14 cellular contexts compared by ENCODE assay signal in the genomic region with DNA sequence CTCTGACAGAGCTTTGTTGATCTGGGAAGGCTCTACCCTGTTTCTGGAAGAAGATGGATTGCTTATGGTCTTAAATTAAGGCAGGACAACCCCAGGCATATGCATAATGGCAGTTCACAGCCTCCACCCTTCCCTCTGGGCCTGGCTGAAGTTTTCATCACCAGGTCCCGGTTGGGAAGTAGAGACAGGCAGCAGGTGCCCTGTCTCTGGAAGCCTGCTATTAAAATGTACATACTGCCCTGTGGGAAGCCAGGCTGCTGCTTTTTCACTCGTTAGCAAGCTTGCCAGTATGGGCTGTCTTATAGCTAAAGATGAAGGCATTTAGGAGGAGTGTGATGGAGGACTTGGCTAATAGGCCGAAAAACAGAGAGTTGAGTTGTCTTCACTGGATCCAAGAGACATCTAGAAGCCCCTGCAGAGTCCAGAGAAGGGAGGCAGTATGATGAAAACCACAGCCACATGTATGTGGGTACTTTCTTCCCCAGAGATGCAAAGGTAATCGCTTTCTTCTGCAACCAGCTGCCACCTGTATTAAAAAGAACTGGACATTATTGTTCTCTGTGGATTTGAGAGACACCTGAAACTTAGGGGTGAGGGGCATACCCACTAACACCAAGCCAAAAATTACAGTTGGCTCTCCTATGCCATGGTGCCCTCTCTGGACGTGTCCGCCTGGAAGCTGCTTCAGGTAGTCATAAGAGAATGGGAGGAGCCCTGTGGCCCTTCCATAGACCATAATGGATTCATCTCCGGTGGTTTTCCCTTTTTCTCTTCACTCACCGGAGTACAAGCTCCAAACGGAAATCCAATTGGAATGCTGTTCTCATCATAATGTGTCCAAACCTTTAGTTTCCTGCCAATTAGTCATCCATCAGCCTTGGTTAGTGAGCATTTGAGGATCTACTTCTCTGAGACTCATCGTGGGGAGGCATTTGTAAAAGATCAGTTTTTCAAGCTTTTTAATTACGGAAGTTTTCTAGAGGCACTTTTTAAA. TPM values are rescaled to one million over a fixed set of nuclear protein-coding genes. Genes with fewer than 3 reads are reported as not detected.
DNase-seq lines count a peak whose midpoint lies in the region; ATAC-seq, FAIRE-seq and TF ChIP-seq lines count a peak whose summit lies in the region.
"Had no signal": no experiment of that assay in that cellular context is flagged by ENCODE, and none has a peak within 500 bp of the region (broad histone marks: within the 10 kb centered on the region; RNA-seq: fewer than 3 reads in every experiment).

No MANE protein-coding gene starts in this region.

- H3K4me1 ChIP-seq in pancreas (peaks cover 74 to 97% (median 95%) of the 10 kb centered on the region in 3 donors), kidney (ENCODE audit: control insufficient read depth in 1 of 2, insufficient read depth in 1 of 2, low read depth in 1 of 2, low read length in 2 of 2) (peaks cover 0 to 6% of the 10 kb centered on the region in 2 donors), HAP-1 (peaks cover 6% of the 10 kb centered on the region)

- no peaks in the 10 kb centered on the region for H3K27me3 ChIP-seq in pancreas
- H3K27me3 ChIP-seq in HAP-1 (ENCODE audit: low read depth): no peaks in the 10 kb centered on the region

- no peak for TF ChIP-seq CTCF in epithelial cell of esophagus (IDR thresholded peaks at IDR 0.05; ENCODE audit: insufficient read depth, low read depth, low read length, missing control alignments)
- TF ChIP-seq CTCF in pancreas (IDR thresholded peaks at IDR 0.05): no peak
- no peak for TF ChIP-seq CTCF in kidney (IDR thresholded peaks at IDR 0.05; ENCODE audit: borderline replicate concordance, extremely low read depth, insufficient read depth)

- H3K9me3 ChIP-seq in pancreas (no peaks in the 10 kb centered on the region), kidney (ENCODE audit: control insufficient read depth in 1 of 2, low read length in 2 of 2) (no peaks in the 10 kb centered on the region), HAP-1 (no peaks in the 10 kb centered on the region)

- H3K36me3 ChIP-seq in pancreas (peaks cover 0 to under 1% (median 0%) of the 10 kb centered on the region in 3 donors), kidney (ENCODE audit: control insufficient read depth in 1 of 2, insufficient read depth in 2 of 2, low read length in 2 of 2) (peaks cover 0 to 5% of the 10 kb centered on the region in 2 donors), HAP-1 (replicated peaks) (peaks cover 9% of the 10 kb centered on the region)

- ATAC-seq in pancreas (no peak), HG03439 (IDR thresholded peaks at IDR 0.05; ENCODE audit: unreplicated experiment) (no peak)

- H3K27ac ChIP-seq in pancreas (peak overlapping the region; percentile 20 to 95 (median 86)), kidney (ENCODE audit: low read depth in 2 of 2, low read length in 2 of 2) (no peak overlapping the region)

- DNase-seq in Daoy (ENCODE audit: low read depth) (peak; percentile 50), NCI-H526 (lab: John Stamatoyannopoulos, UW) (peak; percentile 64 to 76), epithelial cell of esophagus (ENCODE audit: low read depth) (peak; percentile 91), pancreas (no peak), HuH-7 (ENCODE audit: low spot score) (no peak), kidney (no peak), HAP-1 (ENCODE audit: low spot score in 2 of 2) (no peak)
- DNase-seq: activated naive CD8-positive, alpha-beta T cell treated with anti-CD3 and anti-CD28 coated beads, Interleukin-2, amount 10 ng/mL, durations not matched to agents 7 days and 5 days; occipital lobe; stimulated activated CD4-positive, alpha-beta T cell treated with anti-CD3 and anti-CD28 coated beads, Interleukin-4, amount 100 ng/mL, for 24 hours; T-helper 2 cell had no signal

- H3K9ac ChIP-seq in kidney (ENCODE audit: low read length in 2 of 2): no peak overlapping the region

- WGBS in pancreas, 2 donors: 74 to 82% methylated on average over 11 of the region's 11 CpGs

- in situ Hi-C loops in HAP-1 (cut with MboI; ENCODE audit: low sequenced_read_pairs): no loop called here

- H3K4me3 ChIP-seq in epithelial cell of esophagus (ENCODE audit: low read length) (no peak overlapping the region), pancreas (no peak overlapping the region), kidney (ENCODE audit: low read length in 2 of 2) (no peak overlapping the region), HAP-1 (no peak overlapping the region)

- FAIRE-seq in pancreas (lab: Jason Lieb, UNC) (no peak), kidney (lab: Jason Lieb, UNC) (no peak)
- FAIRE-seq: endometrium, islet of Langerhans had no signal

- intact Hi-C loops in pancreas (cut with DNase I): loop anchor here in 1 of 3 donors (10.0 kb wide), 1 partner anchor 58 kb away; no protein-coding TSS in a partner anchor
- intact Hi-C loops in kidney (cut with DNase I): no loop called here

RNA-seq across cellular contexts. Expression of a gene that starts 34.6 kb away (rescaled TPM):
- 27.1 and 31.7 TPM in 2 replicates for total RNA-seq in Daoy (2014; rRNA removed; shearing (Covaris generic))
- total RNA-seq in pancreas: 100 to 1,000 TPM; 104 to 151 (median 132) TPM
- 10 to 100 TPM in 1 of 2 donors, 1 to 10 TPM in 1; 7.9 to 16.2 TPM for polyA plus RNA-seq in pancreas
- total RNA-seq in kidney: 123 TPM
- polyA plus RNA-seq in kidney (ENCODE audit: insufficient read depth, low read depth, low replicate concordance): 13.3 TPM

Comparison
In these comparisons a context has a peak if more than half of its experiments do, and no peak if none do; other contexts are left out.
1. DNase-seq: peak in Daoy (single experiment), NCI-H526 (2 of 2) and epithelial cell of esophagus (single experiment); none in pancreas (0 of 6), HuH-7 (single experiment), kidney (single experiment) and HAP-1 (0 of 2).
2. H3K27ac ChIP-seq: peak in pancreas (4 of 4); none in kidney (0 of 2).